ENCODE assay signal across 12 cellular contexts in genomic region chr13:42924290-42924803, GRCh38.
"Had no signal": no experiment of that assay in that cellular context is flagged by ENCODE, and none has a peak within 500 bp of the region (broad histone marks: within the 10 kb centered on the region; RNA-seq: fewer than 3 reads in every experiment).

No MANE protein-coding gene starts in this region.

- ATAC-seq: activated T-cell treated with anti-CD3 and anti-CD28 coated beads, Interleukin-2, amount 50 U/mL, for 4 hours; left ventricle myocardium superior had no signal

- DNase-seq: activated CD4-positive, alpha-beta T cell treated with anti-CD3 and anti-CD28 coated beads, Interleukin-2, amount 50 U/mL, for 48 hours; activated effector memory CD4-positive, alpha-beta T cell treated with anti-CD3 and anti-CD28 coated beads, Interleukin-2, amount 50 U/mL, for 16 hours; activated T-cell treated with anti-CD3 and anti-CD28 coated beads, Interleukin-2, amount 50 U/mL, for 4 hours; amygdala; brain microvascular endothelial cell; effector memory CD4-positive, alpha-beta T cell; left ventricle myocardium superior; mesenchymal stem cell; occipital lobe; sigmoid colon; stimulated activated CD4-positive, alpha-beta T cell treated with anti-CD3 and anti-CD28 coated beads, Interleukin-2, amount 100 ng/mL, for 48 hours; stimulated activated naive CD4-positive, alpha-beta T cell treated with Interleukin-2 at 50 U/mL for 16 hours had no signal
